In genomic region chr6:137692308-137692707, GRCh38 we compare ENCODE assay signal across 1 cellular context.
A peak's percentile ranks its signal among the peaks of the same experiment; 100 is the strongest.
TF ChIP-seq lines count a peak whose summit lies in the region.

No MANE protein-coding gene starts in this region.

TF ChIP-seq in HepG2, 621 proteins besides CTCF, POLR2A, EP300 and RAD21:
- TF ChIP-seq NR1H2 (CRISPR knock-in tag; IDR thresholded peaks at IDR 0.05; ENCODE audit: borderline replicate concordance, low read depth) (no peak), CENPT (CRISPR knock-in tag; IDR thresholded peaks at IDR 0.05; ENCODE audit: low read depth) (no peak), JARID2 (CRISPR knock-in tag; IDR thresholded peaks at IDR 0.05; ENCODE audit: insufficient replicate concordance) (no peak), MIER2 (CRISPR knock-in tag; IDR thresholded peaks at IDR 0.05) (0 out of 2 replicates have a peak, but pooled peaks have one; percentile 30), ZBTB8A (CRISPR knock-in tag; IDR thresholded peaks at IDR 0.05; ENCODE audit: borderline replicate concordance, low read depth) (no peak), RARA (CRISPR knock-in tag; IDR thresholded peaks at IDR 0.05) (no peak), ZBTB21 (CRISPR knock-in tag; IDR thresholded peaks at IDR 0.05) (no peak), ZNF563 (CRISPR knock-in tag; IDR thresholded peaks at IDR 0.05) (no peak)
- TF ChIP-seq, protein P1, sequence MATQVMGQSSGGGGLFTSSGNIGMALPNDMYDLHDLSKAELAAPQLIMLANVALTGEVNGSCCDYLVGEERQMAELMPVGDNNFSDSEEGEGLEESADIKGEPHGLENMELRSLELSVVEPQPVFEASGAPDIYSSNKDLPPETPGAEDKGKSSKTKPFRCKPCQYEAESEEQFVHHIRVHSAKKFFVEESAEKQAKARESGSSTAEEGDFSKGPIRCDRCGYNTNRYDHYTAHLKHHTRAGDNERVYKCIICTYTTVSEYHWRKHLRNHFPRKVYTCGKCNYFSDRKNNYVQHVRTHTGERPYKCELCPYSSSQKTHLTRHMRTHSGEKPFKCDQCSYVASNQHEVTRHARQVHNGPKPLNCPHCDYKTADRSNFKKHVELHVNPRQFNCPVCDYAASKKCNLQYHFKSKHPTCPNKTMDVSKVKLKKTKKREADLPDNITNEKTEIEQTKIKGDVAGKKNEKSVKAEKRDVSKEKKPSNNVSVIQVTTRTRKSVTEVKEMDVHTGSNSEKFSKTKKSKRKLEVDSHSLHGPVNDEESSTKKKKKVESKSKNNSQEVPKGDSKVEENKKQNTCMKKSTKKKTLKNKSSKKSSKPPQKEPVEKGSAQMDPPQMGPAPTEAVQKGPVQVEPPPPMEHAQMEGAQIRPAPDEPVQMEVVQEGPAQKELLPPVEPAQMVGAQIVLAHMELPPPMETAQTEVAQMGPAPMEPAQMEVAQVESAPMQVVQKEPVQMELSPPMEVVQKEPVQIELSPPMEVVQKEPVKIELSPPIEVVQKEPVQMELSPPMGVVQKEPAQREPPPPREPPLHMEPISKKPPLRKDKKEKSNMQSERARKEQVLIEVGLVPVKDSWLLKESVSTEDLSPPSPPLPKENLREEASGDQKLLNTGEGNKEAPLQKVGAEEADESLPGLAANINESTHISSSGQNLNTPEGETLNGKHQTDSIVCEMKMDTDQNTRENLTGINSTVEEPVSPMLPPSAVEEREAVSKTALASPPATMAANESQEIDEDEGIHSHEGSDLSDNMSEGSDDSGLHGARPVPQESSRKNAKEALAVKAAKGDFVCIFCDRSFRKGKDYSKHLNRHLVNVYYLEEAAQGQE (IDR thresholded peaks at IDR 0.05; ENCODE audit: borderline replicate concordance in 1 of 2, low read depth in 1 of 2, low read length in 2 of 2): peak in 1 of 2 experiments; percentile 69; a peak in 2 of 4 replicates
